Comparison of ENCODE assay signal across 1 cellular context in genomic region chr4:188554413-188554812, GRCh38.
TF ChIP-seq lines count a peak whose summit lies in the region.

No MANE protein-coding gene starts in this region.

TF ChIP-seq in H1, 55 proteins besides CTCF, POLR2A, EP300 and RAD21 (continued from another document):
- TF ChIP-seq SIN3A (conservative IDR thresholded peaks at IDR 0.05 in 1 of 2, IDR thresholded peaks at IDR 0.05 in 1 of 2; ENCODE audit: low read depth in 1 of 2, low read length in 2 of 2) (no peak), EZH2 (IDR thresholded peaks at IDR 0.05; ENCODE audit: low read depth, low read length, severe bottlenecking) (no peak)
TF ChIP-seq in H1: peak in this region for 0.
